1 cellular context compared by ENCODE assay signal in genomic region chr7:122143751-122144711, GRCh38.
TF ChIP-seq lines count a peak whose summit lies in the region.

AASS (minus strand) TSS chr7:122144249; CDS start chr7:122133726, 10,523 bp downstream.

TF ChIP-seq in HepG2, 621 proteins besides CTCF, POLR2A, EP300 and RAD21 (continued from another document and continues in another):
- TF ChIP-seq FOXM1 (CRISPR knock-in tag; IDR thresholded peaks at IDR 0.05) (no peak), NR2F1 (CRISPR knock-in tag; IDR thresholded peaks at IDR 0.05) (peak; percentile 69 to 84; a peak in 3 of 4 replicates), TFE3 (CRISPR knock-in tag; IDR thresholded peaks at IDR 0.05) (no peak), KLF11 (CRISPR knock-in tag; IDR thresholded peaks at IDR 0.05) (peak; percentile 67; the same call in 1 of the 2 replicates), POGZ (CRISPR knock-in tag; IDR thresholded peaks at IDR 0.05) (peak; percentile 94), HOXA3 (CRISPR knock-in tag; IDR thresholded peaks at IDR 0.05) (peak; percentile 91), ZNF597 (CRISPR knock-in tag; IDR thresholded peaks at IDR 0.05) (no peak), ZKSCAN8 (CRISPR knock-in tag; IDR thresholded peaks at IDR 0.05; ENCODE audit: borderline replicate concordance) (no peak), TBP (CRISPR knock-in tag; IDR thresholded peaks at IDR 0.05) (no peak), ZSCAN30 (CRISPR knock-in tag; IDR thresholded peaks at IDR 0.05) (no peak), DMAP1 (CRISPR knock-in tag; IDR thresholded peaks at IDR 0.05) (no peak), RAD51 (IDR thresholded peaks at IDR 0.05; ENCODE audit: borderline replicate concordance) (no peak), PLSCR1 (CRISPR knock-in tag; IDR thresholded peaks at IDR 0.05; ENCODE audit: borderline replicate concordance) (no peak), ZNF800 (CRISPR knock-in tag; IDR thresholded peaks at IDR 0.05) (no peak), BHLHE40 (IDR thresholded peaks at IDR 0.05; ENCODE audit: low read length) (no peak), ZSCAN25 (CRISPR knock-in tag; IDR thresholded peaks at IDR 0.05) (no peak), ZNF383 (CRISPR knock-in tag; IDR thresholded peaks at IDR 0.05; ENCODE audit: borderline replicate concordance) (no peak), REL (CRISPR knock-in tag; conservative IDR thresholded peaks at IDR 0.05) (no peak), SYNCRIP (IDR thresholded peaks at IDR 0.05; ENCODE audit: insufficient read depth, low read depth, low read length) (no peak), ZSCAN9 (CRISPR knock-in tag; IDR thresholded peaks at IDR 0.05; ENCODE audit: borderline replicate concordance) (peak; percentile 45; the same call in 1 of the 2 replicates), ZNF878 (CRISPR knock-in tag; IDR thresholded peaks at IDR 0.05) (no peak), HNRNPH1 (optimal IDR thresholded peaks at IDR 0.05; ENCODE audit: low read depth, low read length) (no peak), KIAA2018 (CRISPR knock-in tag; IDR thresholded peaks at IDR 0.05; ENCODE audit: borderline replicate concordance) (no peak), CEBPB (IDR thresholded peaks at IDR 0.05; ENCODE audit: borderline replicate concordance, low read depth, low read length) (peak; percentile 78; the same call in 1 of the 2 replicates), DR1 (CRISPR knock-in tag; IDR thresholded peaks at IDR 0.05) (peak; percentile 43; the same call in 1 of the 2 replicates), MLXIP (CRISPR knock-in tag; IDR thresholded peaks at IDR 0.05; ENCODE audit: borderline replicate concordance) (no peak), ZBTB14 (CRISPR knock-in tag; IDR thresholded peaks at IDR 0.05) (no peak), ZNF331 (CRISPR knock-in tag; IDR thresholded peaks at IDR 0.05) (no peak), HNRNPUL1 (IDR thresholded peaks at IDR 0.05; ENCODE audit: low read depth, low read length) (no peak), ZNF776 (CRISPR knock-in tag; IDR thresholded peaks at IDR 0.05) (no peak), ZNF24 (IDR thresholded peaks at IDR 0.05) (no peak), KDM5B (CRISPR knock-in tag; IDR thresholded peaks at IDR 0.05; ENCODE audit: borderline replicate concordance) (0 out of 2 replicates have a peak, but pooled peaks have one; percentile 26)
- TF ChIP-seq, protein P1, sequence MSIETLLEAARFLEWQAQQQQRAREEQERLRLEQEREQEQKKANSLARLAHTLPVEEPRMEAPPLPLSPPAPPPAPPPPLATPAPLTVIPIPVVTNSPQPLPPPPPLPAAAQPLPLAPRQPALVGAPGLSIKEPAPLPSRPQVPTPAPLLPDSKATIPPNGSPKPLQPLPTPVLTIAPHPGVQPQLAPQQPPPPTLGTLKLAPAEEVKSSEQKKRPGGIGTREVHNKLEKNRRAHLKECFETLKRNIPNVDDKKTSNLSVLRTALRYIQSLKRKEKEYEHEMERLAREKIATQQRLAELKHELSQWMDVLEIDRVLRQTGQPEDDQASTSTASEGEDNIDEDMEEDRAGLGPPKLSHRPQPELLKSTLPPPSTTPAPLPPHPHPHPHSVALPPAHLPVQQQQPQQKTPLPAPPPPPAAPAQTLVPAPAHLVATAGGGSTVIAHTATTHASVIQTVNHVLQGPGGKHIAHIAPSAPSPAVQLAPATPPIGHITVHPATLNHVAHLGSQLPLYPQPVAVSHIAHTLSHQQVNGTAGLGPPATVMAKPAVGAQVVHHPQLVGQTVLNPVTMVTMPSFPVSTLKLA (IDR thresholded peaks at IDR 0.05) = no peak
- TF ChIP-seq, protein P2, sequence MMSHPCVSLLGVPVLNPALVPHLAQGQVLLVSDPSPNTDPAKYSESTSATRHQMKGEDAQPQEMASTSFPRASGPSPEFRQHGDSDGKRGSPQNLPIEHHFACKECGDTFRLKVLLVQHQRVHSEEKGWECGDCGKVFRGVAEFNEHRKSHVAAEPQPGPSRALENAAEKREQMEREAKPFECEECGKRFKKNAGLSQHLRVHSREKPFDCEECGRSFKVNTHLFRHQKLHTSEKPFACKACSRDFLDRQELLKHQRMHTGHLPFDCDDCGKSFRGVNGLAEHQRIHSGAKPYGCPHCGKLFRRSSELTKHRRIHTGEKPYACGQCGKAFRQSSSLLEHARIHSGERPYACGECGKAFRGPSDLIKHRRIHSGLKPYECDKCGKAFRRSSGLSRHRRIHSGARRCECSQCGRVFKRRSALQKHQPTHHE (CRISPR knock-in tag; IDR thresholded peaks at IDR 0.05; ENCODE audit: borderline replicate concordance) = no peak
